ENCODE assay signal across 25 cellular contexts in the genomic region with DNA sequence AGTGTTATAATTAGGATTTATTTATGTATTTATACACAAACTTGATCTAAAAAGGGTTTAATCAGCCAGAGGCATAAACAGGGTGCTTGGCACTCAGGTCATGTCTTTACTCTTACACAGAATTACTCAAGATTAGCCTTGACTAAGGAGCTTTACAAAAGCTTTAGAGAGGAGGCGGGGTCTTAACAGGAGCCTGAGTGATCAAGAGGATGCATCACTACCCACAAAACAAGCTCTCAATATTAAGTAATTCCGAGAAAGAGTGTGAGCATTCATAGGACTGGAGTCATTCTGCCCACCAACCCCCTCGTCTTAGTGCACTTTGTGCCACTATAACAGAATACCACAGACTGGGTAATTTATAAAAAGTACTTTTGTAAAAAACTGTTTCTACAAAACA.
"Had no signal": no experiment of that assay in that cellular context is flagged by ENCODE, and none has a peak within 500 bp of the region (broad histone marks: within the 10 kb centered on the region; RNA-seq: fewer than 3 reads in every experiment).

No MANE protein-coding gene starts in this region.

- H3K4me3 Mint-ChIP-seq: activated B cell treated with CpG ODN at 0.5 μM for 24 hours; activated CD4-positive, alpha-beta memory T cell treated with anti-CD3 and anti-CD28 coated beads, Interleukin-2, amount 10 ng/mL, durations not matched to agents 7 days and 5 days; activated CD4-positive, alpha-beta T cell treated with anti-CD3 and anti-CD28 coated beads, Interleukin-2, amount 10 ng/mL, durations not matched to agents 7 days and 5 days; activated naive CD8-positive, alpha-beta T cell; activated T-cell treated with anti-CD3 and anti-CD28 coated beads, Interleukin-2, amount 50 U/mL, for 24 hours; activated T-cell treated with anti-CD3 and anti-CD28 coated beads, Interleukin-2, amount 50 U/mL, for 72 hours had no signal

- ATAC-seq: activated CD4-positive, CD25-positive, alpha-beta regulatory T cell treated with anti-CD3 and anti-CD28 coated beads, Interleukin-2, amount 50 U/mL, for 24 hours; body of pancreas; gastroesophageal sphincter; heart right ventricle had no signal

- H3K4me1 Mint-ChIP-seq: activated B cell treated with CpG ODN at 0.5 μM for 24 hours; activated CD4-positive, alpha-beta memory T cell treated with anti-CD3 and anti-CD28 coated beads, Interleukin-2, amount 10 ng/mL, durations not matched to agents 7 days and 5 days; activated CD4-positive, alpha-beta T cell treated with anti-CD3 and anti-CD28 coated beads, Interleukin-2, amount 10 ng/mL, durations not matched to agents 7 days and 5 days had no signal

- H3K36me3 Mint-ChIP-seq: activated naive CD8-positive, alpha-beta T cell had no signal

- DNase-seq: activated B cell treated with CpG ODN at 0.5 μM for 24 hours; activated CD4-positive, alpha-beta memory T cell treated with anti-CD3 and anti-CD28 coated beads, Interleukin-2, amount 10 ng/mL, durations not matched to agents 7 days and 5 days; activated CD4-positive, alpha-beta T cell treated with anti-CD3 and anti-CD28 coated beads, Interleukin-2, amount 10 ng/mL, durations not matched to agents 7 days and 5 days; activated CD4-positive, alpha-beta T cell treated with anti-CD3 and anti-CD28 coated beads, Interleukin-2, amount 50 U/mL, for 4 hours; activated CD8-positive, alpha-beta memory T cell treated with anti-CD3 and anti-CD28 coated beads, Interleukin-2, amount 50 U/mL, for 48 hours; activated effector memory CD4-positive, alpha-beta T cell treated with Interleukin-2 at 50 U/mL for 16 hours; activated gamma-delta T cell treated with Interleukin-2 at 50 U/mL for 16 hours; activated naive CD4-positive, alpha-beta T cell treated with anti-CD3 and anti-CD28 coated beads, Interleukin-2, amount 50 U/mL, for 16 hours; activated naive CD4-positive, alpha-beta T cell treated with Interleukin-2 at 50 U/mL for 16 hours; activated T-cell treated with anti-CD3 and anti-CD28 coated beads for 4 hours; activated T-cell treated with anti-CD3 and anti-CD28 coated beads, Interleukin-2, amount 50 U/mL, for 24 hours; activated T-cell treated with anti-CD3 and anti-CD28 coated beads, Interleukin-2, amount 50 U/mL, for 72 hours; amniotic stem cell; anterior cingulate cortex; body of pancreas; caudate nucleus; colonic mucosa; effector CD8-positive, alpha-beta T cell; esophagus squamous epithelium; foreskin melanocyte; heart right ventricle; T-helper 2 cell had no signal

- H3K27ac Mint-ChIP-seq: activated B cell treated with CpG ODN at 0.5 μM for 24 hours; activated CD4-positive, alpha-beta memory T cell treated with anti-CD3 and anti-CD28 coated beads, Interleukin-2, amount 10 ng/mL, durations not matched to agents 7 days and 5 days; activated CD4-positive, alpha-beta T cell treated with anti-CD3 and anti-CD28 coated beads, Interleukin-2, amount 10 ng/mL, durations not matched to agents 7 days and 5 days; activated naive CD8-positive, alpha-beta T cell; activated T-cell treated with anti-CD3 and anti-CD28 coated beads, Interleukin-2, amount 50 U/mL, for 24 hours; activated T-cell treated with anti-CD3 and anti-CD28 coated beads, Interleukin-2, amount 50 U/mL, for 72 hours had no signal

- H3K9me3 Mint-ChIP-seq: activated B cell treated with CpG ODN at 0.5 μM for 24 hours; activated CD4-positive, alpha-beta T cell treated with anti-CD3 and anti-CD28 coated beads, Interleukin-2, amount 10 ng/mL, durations not matched to agents 7 days and 5 days had no signal

- H3K27me3 Mint-ChIP-seq: activated B cell treated with CpG ODN at 0.5 μM for 24 hours; activated CD4-positive, alpha-beta memory T cell treated with anti-CD3 and anti-CD28 coated beads, Interleukin-2, amount 10 ng/mL, durations not matched to agents 7 days and 5 days; activated CD4-positive, alpha-beta T cell treated with anti-CD3 and anti-CD28 coated beads, Interleukin-2, amount 10 ng/mL, durations not matched to agents 7 days and 5 days had no signal
